Comparison of ENCODE assay signal across 1 cellular context in genomic region chr7:33459340-33459751, GRCh38.
TF ChIP-seq lines count a peak whose summit lies in the region.

No MANE protein-coding gene starts in this region.

TF ChIP-seq in SK-N-SH treated with all-trans-retinoic acid at 6 μM for 48 hours, 23 proteins besides CTCF, POLR2A, EP300 and RAD21 (continued from another document):
- TF ChIP-seq, protein P1, sequence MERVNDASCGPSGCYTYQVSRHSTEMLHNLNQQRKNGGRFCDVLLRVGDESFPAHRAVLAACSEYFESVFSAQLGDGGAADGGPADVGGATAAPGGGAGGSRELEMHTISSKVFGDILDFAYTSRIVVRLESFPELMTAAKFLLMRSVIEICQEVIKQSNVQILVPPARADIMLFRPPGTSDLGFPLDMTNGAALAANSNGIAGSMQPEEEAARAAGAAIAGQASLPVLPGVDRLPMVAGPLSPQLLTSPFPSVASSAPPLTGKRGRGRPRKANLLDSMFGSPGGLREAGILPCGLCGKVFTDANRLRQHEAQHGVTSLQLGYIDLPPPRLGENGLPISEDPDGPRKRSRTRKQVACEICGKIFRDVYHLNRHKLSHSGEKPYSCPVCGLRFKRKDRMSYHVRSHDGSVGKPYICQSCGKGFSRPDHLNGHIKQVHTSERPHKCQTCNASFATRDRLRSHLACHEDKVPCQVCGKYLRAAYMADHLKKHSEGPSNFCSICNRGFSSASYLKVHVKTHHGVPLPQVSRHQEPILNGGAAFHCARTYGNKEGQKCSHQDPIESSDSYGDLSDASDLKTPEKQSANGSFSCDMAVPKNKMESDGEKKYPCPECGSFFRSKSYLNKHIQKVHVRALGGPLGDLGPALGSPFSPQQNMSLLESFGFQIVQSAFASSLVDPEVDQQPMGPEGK (CRISPR knock-in tag; IDR thresholded peaks at IDR 0.05; ENCODE audit: borderline replicate concordance), result no peak
- TF ChIP-seq, protein P2, sequence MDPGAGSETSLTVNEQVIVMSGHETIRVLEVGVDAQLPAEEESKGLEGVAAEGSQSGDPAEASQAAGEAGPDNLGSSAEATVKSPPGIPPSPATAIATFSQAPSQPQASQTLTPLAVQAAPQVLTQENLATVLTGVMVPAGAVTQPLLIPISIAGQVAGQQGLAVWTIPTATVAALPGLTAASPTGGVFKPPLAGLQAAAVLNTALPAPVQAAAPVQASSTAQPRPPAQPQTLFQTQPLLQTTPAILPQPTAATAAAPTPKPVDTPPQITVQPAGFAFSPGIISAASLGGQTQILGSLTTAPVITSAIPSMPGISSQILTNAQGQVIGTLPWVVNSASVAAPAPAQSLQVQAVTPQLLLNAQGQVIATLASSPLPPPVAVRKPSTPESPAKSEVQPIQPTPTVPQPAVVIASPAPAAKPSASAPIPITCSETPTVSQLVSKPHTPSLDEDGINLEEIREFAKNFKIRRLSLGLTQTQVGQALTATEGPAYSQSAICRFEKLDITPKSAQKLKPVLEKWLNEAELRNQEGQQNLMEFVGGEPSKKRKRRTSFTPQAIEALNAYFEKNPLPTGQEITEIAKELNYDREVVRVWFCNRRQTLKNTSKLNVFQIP (CRISPR knock-in tag; IDR thresholded peaks at IDR 0.05; ENCODE audit: borderline replicate concordance, low read depth), result no peak
- TF ChIP-seq, protein P3, sequence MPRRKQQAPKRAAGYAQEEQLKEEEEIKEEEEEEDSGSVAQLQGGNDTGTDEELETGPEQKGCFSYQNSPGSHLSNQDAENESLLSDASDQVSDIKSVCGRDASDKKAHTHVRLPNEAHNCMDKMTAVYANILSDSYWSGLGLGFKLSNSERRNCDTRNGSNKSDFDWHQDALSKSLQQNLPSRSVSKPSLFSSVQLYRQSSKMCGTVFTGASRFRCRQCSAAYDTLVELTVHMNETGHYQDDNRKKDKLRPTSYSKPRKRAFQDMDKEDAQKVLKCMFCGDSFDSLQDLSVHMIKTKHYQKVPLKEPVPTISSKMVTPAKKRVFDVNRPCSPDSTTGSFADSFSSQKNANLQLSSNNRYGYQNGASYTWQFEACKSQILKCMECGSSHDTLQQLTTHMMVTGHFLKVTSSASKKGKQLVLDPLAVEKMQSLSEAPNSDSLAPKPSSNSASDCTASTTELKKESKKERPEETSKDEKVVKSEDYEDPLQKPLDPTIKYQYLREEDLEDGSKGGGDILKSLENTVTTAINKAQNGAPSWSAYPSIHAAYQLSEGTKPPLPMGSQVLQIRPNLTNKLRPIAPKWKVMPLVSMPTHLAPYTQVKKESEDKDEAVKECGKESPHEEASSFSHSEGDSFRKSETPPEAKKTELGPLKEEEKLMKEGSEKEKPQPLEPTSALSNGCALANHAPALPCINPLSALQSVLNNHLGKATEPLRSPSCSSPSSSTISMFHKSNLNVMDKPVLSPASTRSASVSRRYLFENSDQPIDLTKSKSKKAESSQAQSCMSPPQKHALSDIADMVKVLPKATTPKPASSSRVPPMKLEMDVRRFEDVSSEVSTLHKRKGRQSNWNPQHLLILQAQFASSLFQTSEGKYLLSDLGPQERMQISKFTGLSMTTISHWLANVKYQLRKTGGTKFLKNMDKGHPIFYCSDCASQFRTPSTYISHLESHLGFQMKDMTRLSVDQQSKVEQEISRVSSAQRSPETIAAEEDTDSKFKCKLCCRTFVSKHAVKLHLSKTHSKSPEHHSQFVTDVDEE (CRISPR knock-in tag; IDR thresholded peaks at IDR 0.05), result no peak
- TF ChIP-seq CREB5 (CRISPR knock-in tag; IDR thresholded peaks at IDR 0.05; ENCODE audit: low read depth) (no peak), ZNF8 (CRISPR knock-in tag; IDR thresholded peaks at IDR 0.05) (no peak), ZNF565 (CRISPR knock-in tag; conservative IDR thresholded peaks at IDR 0.05; ENCODE audit: low read depth) (no peak), ARNTL (CRISPR knock-in tag; IDR thresholded peaks at IDR 0.05; ENCODE audit: borderline replicate concordance, low read depth) (no peak), ISL1 (CRISPR knock-in tag; IDR thresholded peaks at IDR 0.05) (no peak)
TF ChIP-seq in SK-N-SH treated with all-trans-retinoic acid at 6 μM for 48 hours: peak in this region for 0.
